8 cellular contexts compared by ENCODE assay signal in genomic region chr5:142325677-142326479, GRCh38. TPM values are rescaled to one million over a fixed set of nuclear protein-coding genes. Genes with fewer than 3 reads are reported as not detected.
DNase-seq lines count a peak whose midpoint lies in the region; ATAC-seq, FAIRE-seq and TF ChIP-seq lines count a peak whose summit lies in the region.

No MANE protein-coding gene starts in this region.

- peaks cover 41% of the 10 kb centered on the region for H3K4me1 Mint-ChIP-seq in CD4-positive, alpha-beta T cell (ENCODE audit: low read depth)
- peaks cover 37% of the 10 kb centered on the region for H3K4me1 Mint-ChIP-seq in endodermal cell

- H3K4me3 ChIP-seq in endodermal cell (ENCODE audit: low read length): peak overlapping the region; percentile 96
- no peak overlapping the region for H3K4me3 ChIP-seq in mucosa of descending colon
- peak overlapping the region; percentile 50 to 81 (median 75) for H3K4me3 ChIP-seq in upper lobe of left lung

- CTCF ChIA-PET in CD4-positive, alpha-beta T cell (lab: Charles Lee): interaction anchor here (0.9 to 2.6 kb wide), 2 partner anchors 27 to 223 kb away, joined by 4 to 7 read pairs; no protein-coding TSS in a partner anchor

- H3K27ac ChIP-seq in CD4-positive, alpha-beta T cell (ENCODE audit: low read depth, low read length): no peak overlapping the region
- H3K27ac ChIP-seq in endodermal cell (ENCODE audit: low read depth, low read length) (peak overlapping the region; percentile 92), upper lobe of left lung (peak overlapping the region; percentile 92 to 95 (median 94))

- no peaks in the 10 kb centered on the region for H3K9me3 Mint-ChIP-seq in CD4-positive, alpha-beta T cell
- peaks cover 2% of the 10 kb centered on the region for H3K9me3 Mint-ChIP-seq in endodermal cell

- WGBS in endodermal cell (ENCODE audit: insufficient coverage in 1 of 2, insufficient read length in 1 of 2), 2 experiments: 0% methylated on average over 3 to 46 of the region's 46 CpGs
- 3% methylated on average over 20 to 37 of the region's 46 CpGs for WGBS in upper lobe of left lung, 2 donors

- H3K4me3 Mint-ChIP-seq in CD4-positive, alpha-beta T cell: peak overlapping the region; percentile 87
- H3K4me3 Mint-ChIP-seq in endodermal cell: peak overlapping the region; percentile 98

- ATAC-seq in CD4-positive, alpha-beta T cell (ENCODE audit: poor library complexity): no peak
- ATAC-seq in mucosa of descending colon (peak; percentile 10), upper lobe of left lung (ENCODE audit: low FRiP score in 2 of 2) (peak; percentile 6 to 13), HG03342 (IDR thresholded peaks at IDR 0.05; ENCODE audit: unreplicated experiment) (no peak)

- no peaks in the 10 kb centered on the region for H3K4me1 ChIP-seq in endodermal cell (ENCODE audit: control insufficient read depth, insufficient read depth, low read length)
- H3K4me1 ChIP-seq in mucosa of descending colon (ENCODE audit: low read depth): peaks cover 34% of the 10 kb centered on the region
- H3K4me1 ChIP-seq in upper lobe of left lung: peaks cover 24 to 43% (median 33%) of the 10 kb centered on the region in 4 donors

- H3K27me3 ChIP-seq in CD4-positive, alpha-beta T cell (ENCODE audit: control insufficient read depth, insufficient read depth, low read length): peaks cover 58% of the 10 kb centered on the region
- H3K27me3 ChIP-seq in endodermal cell (ENCODE audit: control insufficient read depth, insufficient read depth, low read length, poor library complexity, severe bottlenecking): no peaks in the 10 kb centered on the region
- peaks cover 0 to 11% (median 0%) of the 10 kb centered on the region in 4 donors for H3K27me3 ChIP-seq in upper lobe of left lung

- H3K36me3 ChIP-seq in endodermal cell (ENCODE audit: control insufficient read depth, insufficient read depth, low read length): peaks cover 28% of the 10 kb centered on the region
- no peaks in the 10 kb centered on the region for H3K36me3 ChIP-seq in mucosa of descending colon (ENCODE audit: low read depth)
- no peaks in the 10 kb centered on the region for H3K36me3 ChIP-seq in upper lobe of left lung

- peaks cover 73% of the 10 kb centered on the region for H3K27me3 Mint-ChIP-seq in CD4-positive, alpha-beta T cell
- no peaks in the 10 kb centered on the region for H3K27me3 Mint-ChIP-seq in endodermal cell (ENCODE audit: insufficient read depth)

- H3K36me3 Mint-ChIP-seq in CD4-positive, alpha-beta T cell (ENCODE audit: low read depth): no peaks in the 10 kb centered on the region
- peaks cover 32% of the 10 kb centered on the region for H3K36me3 Mint-ChIP-seq in endodermal cell (ENCODE audit: low read depth)

- no peak for FAIRE-seq in GM12892 (lab: Jason Lieb, UNC)

- POLR2A ChIA-PET in CD4-positive, alpha-beta T cell (lab: Charles Lee): interaction anchor here (1.5 to 2.1 kb wide), 3 partner anchors 10 to 102 kb away, joined by 7 to 16 read pairs (median 10); no protein-coding TSS in a partner anchor

- no peak overlapping the region for H3K27ac Mint-ChIP-seq in CD4-positive, alpha-beta T cell
- H3K27ac Mint-ChIP-seq in endodermal cell: peak overlapping the region; percentile 95

- DNase-seq in CD4-positive, alpha-beta T cell: no peak
- DNase-seq in HT-29 (ENCODE audit: low spot score) (peak; percentile 82), T-helper 9 cell (peak; percentile 15), endodermal cell (peak; percentile 96), mucosa of descending colon (peak; percentile 62 to 70 (median 67)), upper lobe of left lung (peak; percentile 62 to 86), GM12892 (ENCODE audit: insufficient read length) (no peak)

- no peak for TF ChIP-seq CTCF in CD4-positive, alpha-beta T cell (IDR thresholded peaks at IDR 0.05)
- no peak for TF ChIP-seq CTCF in endodermal cell (conservative IDR thresholded peaks at IDR 0.05)
- no peak for TF ChIP-seq CTCF in mucosa of descending colon (IDR thresholded peaks at IDR 0.05)
- no peak for TF ChIP-seq CTCF in upper lobe of left lung (IDR thresholded peaks at IDR 0.05)

- TF ChIP-seq POLR2A in upper lobe of left lung (IDR thresholded peaks at IDR 0.05) (peak in 1 of 4 donors; percentile 14), GM12892 (IDR thresholded peaks at IDR 0.05; ENCODE audit: low read depth, low read length) (no peak)

- intact Hi-C loops in CD4-positive, alpha-beta T cell (cut with DNase I, micrococcal nuclease): loop anchor here (2.0 to 10.0 kb wide), 3 partner anchors 31 to 171 kb away; no protein-coding TSS in a partner anchor
- intact Hi-C loops in mucosa of descending colon (cut with DNase I, micrococcal nuclease): no loop called here

- peak overlapping the region; percentile 90 for H3K9ac ChIP-seq in endodermal cell (ENCODE audit: extremely low read depth, low read length, poor library complexity, severe bottlenecking)

- H3K9me3 ChIP-seq in CD4-positive, alpha-beta T cell (ENCODE audit: control insufficient read depth, low read length): no peaks in the 10 kb centered on the region
- H3K9me3 ChIP-seq in endodermal cell (ENCODE audit: control insufficient read depth, low read length) (no peaks in the 10 kb centered on the region), mucosa of descending colon (no peaks in the 10 kb centered on the region), upper lobe of left lung (no peaks in the 10 kb centered on the region)

- TF ChIP-seq EP300 in upper lobe of left lung (IDR thresholded peaks at IDR 0.05): no peak

RNA-seq across cellular contexts. Expression of gene SPRY4, which starts 1.1 kb away (rescaled TPM):
- total RNA-seq in CD4-positive, alpha-beta T cell: under 1 TPM; 0.16 to 0.34 TPM
- 35.6 and 46.8 TPM in 2 replicates for total RNA-seq in HT-29 (2014; rRNA removed; shearing (Covaris generic))
- total RNA-seq in endodermal cell (100 to 1,000 TPM in 1 of 2 donors, 10 to 100 TPM in 1; 70.2 to 164 TPM), mucosa of descending colon (10 to 100 TPM; 10.7 to 13.8 (median 11.6) TPM), upper lobe of left lung (10 to 100 TPM; 30.4 to 81.2 (median 43.3) TPM)
- 27.0 TPM for polyA plus RNA-seq in endodermal cell (2013, experiment 1 of 2)
- polyA plus RNA-seq in endodermal cell (2013, experiment 2 of 2): 29.6 TPM
- 0.70 TPM for polyA plus RNA-seq in GM12892 (2012; ENCODE audit: missing spikeins)

Comparison
In these comparisons a context has a peak if more than half of its experiments do, and no peak if none do; other contexts are left out.
1. ATAC-seq: peak in mucosa of descending colon (single experiment) and upper lobe of left lung (2 of 2); none in CD4-positive, alpha-beta T cell (single experiment) and HG03342 (single experiment).
2. DNase-seq: peak in HT-29 (single experiment), T-helper 9 cell (single experiment), endodermal cell (single experiment), mucosa of descending colon (3 of 3) and upper lobe of left lung (2 of 2); none in CD4-positive, alpha-beta T cell (0 of 10) and GM12892 (single experiment).
3. RNA of gene SPRY4, which starts 1.1 kb away (total RNA-seq): 70.2 to 164 TPM in endodermal cell, 30.4 to 81.2 TPM in upper lobe of left lung, 35.6 to 46.8 TPM in HT-29 and 10.7 to 13.8 TPM in mucosa of descending colon; 0.16 to 0.34 TPM in CD4-positive, alpha-beta T cell; every median in the first group is over 4 times any median in the second.
4. intact Hi-C loops: an anchor here in CD4-positive, alpha-beta T cell (2.0 to 10.0 kb wide); none called in mucosa of descending colon.